ENCODE assay signal across 1 cellular context in genomic region chr19:55407625-55408319, GRCh38.
TF ChIP-seq lines count a peak whose summit lies in the region.

TSS of gene UBE2S (minus strand) at chr19:55407788. CDS start at chr19:55407589, 199 bp downstream.

TF ChIP-seq in K562, 482 proteins besides CTCF, POLR2A, EP300 and RAD21 (continued from another document and continues in another):
- no peak for TF ChIP-seq ZNF518B (CRISPR knock-in tag; IDR thresholded peaks at IDR 0.05)
- 0 out of 2 replicates have a peak, but pooled peaks have one; percentile 50 for TF ChIP-seq KLF13 (tag; IDR thresholded peaks at IDR 0.05; ENCODE audit: borderline replicate concordance, low read depth)
- TF ChIP-seq RB1 (IDR thresholded peaks at IDR 0.05; ENCODE audit: low read depth), result peak; percentile 89
- TF ChIP-seq PTRF (tag; IDR thresholded peaks at IDR 0.05), result no peak
- TF ChIP-seq, protein P1, sequence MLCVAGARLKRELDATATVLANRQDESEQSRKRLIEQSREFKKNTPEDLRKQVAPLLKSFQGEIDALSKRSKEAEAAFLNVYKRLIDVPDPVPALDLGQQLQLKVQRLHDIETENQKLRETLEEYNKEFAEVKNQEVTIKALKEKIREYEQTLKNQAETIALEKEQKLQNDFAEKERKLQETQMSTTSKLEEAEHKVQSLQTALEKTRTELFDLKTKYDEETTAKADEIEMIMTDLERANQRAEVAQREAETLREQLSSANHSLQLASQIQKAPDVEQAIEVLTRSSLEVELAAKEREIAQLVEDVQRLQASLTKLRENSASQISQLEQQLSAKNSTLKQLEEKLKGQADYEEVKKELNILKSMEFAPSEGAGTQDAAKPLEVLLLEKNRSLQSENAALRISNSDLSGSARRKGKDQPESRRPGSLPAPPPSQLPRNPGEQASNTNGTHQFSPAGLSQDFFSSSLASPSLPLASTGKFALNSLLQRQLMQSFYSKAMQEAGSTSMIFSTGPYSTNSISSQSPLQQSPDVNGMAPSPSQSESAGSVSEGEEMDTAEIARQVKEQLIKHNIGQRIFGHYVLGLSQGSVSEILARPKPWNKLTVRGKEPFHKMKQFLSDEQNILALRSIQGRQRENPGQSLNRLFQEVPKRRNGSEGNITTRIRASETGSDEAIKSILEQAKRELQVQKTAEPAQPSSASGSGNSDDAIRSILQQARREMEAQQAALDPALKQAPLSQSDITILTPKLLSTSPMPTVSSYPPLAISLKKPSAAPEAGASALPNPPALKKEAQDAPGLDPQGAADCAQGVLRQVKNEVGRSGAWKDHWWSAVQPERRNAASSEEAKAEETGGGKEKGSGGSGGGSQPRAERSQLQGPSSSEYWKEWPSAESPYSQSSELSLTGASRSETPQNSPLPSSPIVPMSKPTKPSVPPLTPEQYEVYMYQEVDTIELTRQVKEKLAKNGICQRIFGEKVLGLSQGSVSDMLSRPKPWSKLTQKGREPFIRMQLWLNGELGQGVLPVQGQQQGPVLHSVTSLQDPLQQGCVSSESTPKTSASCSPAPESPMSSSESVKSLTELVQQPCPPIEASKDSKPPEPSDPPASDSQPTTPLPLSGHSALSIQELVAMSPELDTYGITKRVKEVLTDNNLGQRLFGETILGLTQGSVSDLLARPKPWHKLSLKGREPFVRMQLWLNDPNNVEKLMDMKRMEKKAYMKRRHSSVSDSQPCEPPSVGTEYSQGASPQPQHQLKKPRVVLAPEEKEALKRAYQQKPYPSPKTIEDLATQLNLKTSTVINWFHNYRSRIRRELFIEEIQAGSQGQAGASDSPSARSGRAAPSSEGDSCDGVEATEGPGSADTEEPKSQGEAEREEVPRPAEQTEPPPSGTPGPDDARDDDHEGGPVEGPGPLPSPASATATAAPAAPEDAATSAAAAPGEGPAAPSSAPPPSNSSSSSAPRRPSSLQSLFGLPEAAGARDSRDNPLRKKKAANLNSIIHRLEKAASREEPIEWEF (CRISPR knock-in tag; IDR thresholded peaks at IDR 0.05), result no peak
- TF ChIP-seq DACH1 (IDR thresholded peaks at IDR 0.05; ENCODE audit: partially characterized antibody), result no peak
- TF ChIP-seq NBN (IDR thresholded peaks at IDR 0.05; ENCODE audit: low read depth), result peak; percentile 92
- peak in 1 of 2 experiments; percentile 53; a peak in 1 of 4 replicates for TF ChIP-seq ZNF639 (CRISPR knock-in tag; conservative IDR thresholded peaks at IDR 0.05 in 1 of 2, IDR thresholded peaks at IDR 0.05 in 1 of 2)
- peak; percentile 98 for TF ChIP-seq KDM5B (IDR thresholded peaks at IDR 0.05; ENCODE audit: insufficient replicate concordance, low read depth, low read length)
- TF ChIP-seq TEAD4 (IDR thresholded peaks at IDR 0.05; ENCODE audit: low read length), result no peak
- no peak for TF ChIP-seq TEAD4 (CRISPR knock-in tag; IDR thresholded peaks at IDR 0.05; ENCODE audit: borderline replicate concordance)
- peak; percentile 97 for TF ChIP-seq MAX (CRISPR knock-in tag; IDR thresholded peaks at IDR 0.05)
- TF ChIP-seq ETV1 (tag; conservative IDR thresholded peaks at IDR 0.05; ENCODE audit: low read depth), result peak; percentile 94
- TF ChIP-seq NFATC3 (IDR thresholded peaks at IDR 0.05), result no peak
- TF ChIP-seq HEY1 (CRISPR knock-in tag; IDR thresholded peaks at IDR 0.05; ENCODE audit: borderline replicate concordance), result no peak
- TF ChIP-seq CBX8 (IDR thresholded peaks at IDR 0.05; ENCODE audit: borderline replicate concordance, extremely low read depth, low read depth, low read length, poor library complexity, severe bottlenecking), result no peak
- no peak for TF ChIP-seq MYNN (IDR thresholded peaks at IDR 0.05)
- no peak for TF ChIP-seq MYNN (CRISPR knock-in tag; IDR thresholded peaks at IDR 0.05)
- TF ChIP-seq HDAC3 (IDR thresholded peaks at IDR 0.05; ENCODE audit: borderline replicate concordance, partially characterized antibody), result no peak
- TF ChIP-seq, protein P2, sequence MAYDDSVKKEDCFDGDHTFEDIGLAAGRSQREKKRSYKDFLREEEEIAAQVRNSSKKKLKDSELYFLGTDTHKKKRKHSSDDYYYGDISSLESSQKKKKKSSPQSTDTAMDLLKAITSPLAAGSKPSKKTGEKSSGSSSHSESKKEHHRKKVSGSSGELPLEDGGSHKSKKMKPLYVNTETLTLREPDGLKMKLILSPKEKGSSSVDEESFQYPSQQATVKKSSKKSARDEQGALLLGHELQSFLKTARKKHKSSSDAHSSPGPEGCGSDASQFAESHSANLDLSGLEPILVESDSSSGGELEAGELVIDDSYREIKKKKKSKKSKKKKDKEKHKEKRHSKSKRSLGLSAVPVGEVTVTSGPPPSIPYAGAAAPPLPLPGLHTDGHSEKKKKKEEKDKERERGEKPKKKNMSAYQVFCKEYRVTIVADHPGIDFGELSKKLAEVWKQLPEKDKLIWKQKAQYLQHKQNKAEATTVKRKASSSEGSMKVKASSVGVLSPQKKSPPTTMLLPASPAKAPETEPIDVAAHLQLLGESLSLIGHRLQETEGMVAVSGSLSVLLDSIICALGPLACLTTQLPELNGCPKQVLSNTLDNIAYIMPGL (CRISPR knock-in tag; IDR thresholded peaks at IDR 0.05), result peak; percentile 59; the same call in 1 of the 2 replicates
- TF ChIP-seq ZNF507 (tag; conservative IDR thresholded peaks at IDR 0.05), result no peak
- no peak for TF ChIP-seq ZNF23 (CRISPR knock-in tag; IDR thresholded peaks at IDR 0.05)
- TF ChIP-seq, protein P3, sequence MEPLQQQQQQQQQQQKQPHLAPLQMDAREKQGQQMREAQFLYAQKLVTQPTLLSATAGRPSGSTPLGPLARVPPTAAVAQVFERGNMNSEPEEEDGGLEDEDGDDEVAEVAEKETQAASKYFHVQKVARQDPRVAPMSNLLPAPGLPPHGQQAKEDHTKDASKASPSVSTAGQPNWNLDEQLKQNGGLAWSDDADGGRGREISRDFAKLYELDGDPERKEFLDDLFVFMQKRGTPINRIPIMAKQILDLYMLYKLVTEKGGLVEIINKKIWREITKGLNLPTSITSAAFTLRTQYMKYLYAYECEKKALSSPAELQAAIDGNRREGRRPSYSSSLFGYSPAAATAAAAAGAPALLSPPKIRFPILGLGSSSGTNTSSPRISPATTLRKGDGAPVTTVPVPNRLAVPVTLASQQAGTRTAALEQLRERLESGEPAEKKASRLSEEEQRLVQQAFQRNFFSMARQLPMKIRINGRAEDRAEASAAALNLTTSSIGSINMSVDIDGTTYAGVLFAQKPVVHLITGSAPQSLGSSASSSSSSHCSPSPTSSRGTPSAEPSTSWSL (CRISPR knock-in tag; IDR thresholded peaks at IDR 0.05; ENCODE audit: borderline replicate concordance), result no peak
- peak; percentile 98 for TF ChIP-seq GTF2F1 (IDR thresholded peaks at IDR 0.05; ENCODE audit: low read depth, low read length)
- no peak for TF ChIP-seq DNMT1 (IDR thresholded peaks at IDR 0.05)
- no peak for TF ChIP-seq LARP7 (IDR thresholded peaks at IDR 0.05)
- TF ChIP-seq, protein P4, sequence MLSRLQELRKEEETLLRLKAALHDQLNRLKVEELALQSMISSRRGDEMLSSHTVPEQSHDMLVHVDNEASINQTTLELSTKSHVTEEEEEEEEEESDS (CRISPR knock-in tag; IDR thresholded peaks at IDR 0.05), result no peak
- TF ChIP-seq ADNP (tag; IDR thresholded peaks at IDR 0.05), result no peak
- TF ChIP-seq JUN (IDR thresholded peaks at IDR 0.05; ENCODE audit: borderline replicate concordance, low read depth, low read length), result peak; percentile 36; the same call in 1 of the 2 replicates
- TF ChIP-seq JUN (CRISPR knock-in tag; IDR thresholded peaks at IDR 0.05; ENCODE audit: borderline replicate concordance), result peak; percentile 71; the same call in 1 of the 2 replicates
- no peak for TF ChIP-seq NR2C2 (CRISPR knock-in tag; IDR thresholded peaks at IDR 0.05)
- TF ChIP-seq NR2C2 (tag; IDR thresholded peaks at IDR 0.05), result peak; percentile 84
- no peak for TF ChIP-seq SNIP1 (IDR thresholded peaks at IDR 0.05; ENCODE audit: low read depth)
- no peak for TF ChIP-seq SRSF3 (IDR thresholded peaks at IDR 0.05; ENCODE audit: insufficient read depth, low read length)
- no peak for TF ChIP-seq CBX5 (IDR thresholded peaks at IDR 0.05; ENCODE audit: borderline replicate concordance, low read depth)
- no peak for TF ChIP-seq PHF20 (IDR thresholded peaks at IDR 0.05; ENCODE audit: partially characterized antibody)
- TF ChIP-seq MIER1 (IDR thresholded peaks at IDR 0.05; ENCODE audit: low read depth), result no peak
- TF ChIP-seq ZNF175 (CRISPR knock-in tag; IDR thresholded peaks at IDR 0.05; ENCODE audit: low read depth), result peak; percentile 68; the same call in 1 of the 2 replicates
- peak; percentile 45 to 47; a peak in 2 of 4 replicates for TF ChIP-seq SRF (CRISPR knock-in tag; IDR thresholded peaks at IDR 0.05)
- TF ChIP-seq HDAC1 (IDR thresholded peaks at IDR 0.05), result peak in 1 of 2 experiments; percentile 33; a peak in 1 of 4 replicates
- TF ChIP-seq, protein P5, sequence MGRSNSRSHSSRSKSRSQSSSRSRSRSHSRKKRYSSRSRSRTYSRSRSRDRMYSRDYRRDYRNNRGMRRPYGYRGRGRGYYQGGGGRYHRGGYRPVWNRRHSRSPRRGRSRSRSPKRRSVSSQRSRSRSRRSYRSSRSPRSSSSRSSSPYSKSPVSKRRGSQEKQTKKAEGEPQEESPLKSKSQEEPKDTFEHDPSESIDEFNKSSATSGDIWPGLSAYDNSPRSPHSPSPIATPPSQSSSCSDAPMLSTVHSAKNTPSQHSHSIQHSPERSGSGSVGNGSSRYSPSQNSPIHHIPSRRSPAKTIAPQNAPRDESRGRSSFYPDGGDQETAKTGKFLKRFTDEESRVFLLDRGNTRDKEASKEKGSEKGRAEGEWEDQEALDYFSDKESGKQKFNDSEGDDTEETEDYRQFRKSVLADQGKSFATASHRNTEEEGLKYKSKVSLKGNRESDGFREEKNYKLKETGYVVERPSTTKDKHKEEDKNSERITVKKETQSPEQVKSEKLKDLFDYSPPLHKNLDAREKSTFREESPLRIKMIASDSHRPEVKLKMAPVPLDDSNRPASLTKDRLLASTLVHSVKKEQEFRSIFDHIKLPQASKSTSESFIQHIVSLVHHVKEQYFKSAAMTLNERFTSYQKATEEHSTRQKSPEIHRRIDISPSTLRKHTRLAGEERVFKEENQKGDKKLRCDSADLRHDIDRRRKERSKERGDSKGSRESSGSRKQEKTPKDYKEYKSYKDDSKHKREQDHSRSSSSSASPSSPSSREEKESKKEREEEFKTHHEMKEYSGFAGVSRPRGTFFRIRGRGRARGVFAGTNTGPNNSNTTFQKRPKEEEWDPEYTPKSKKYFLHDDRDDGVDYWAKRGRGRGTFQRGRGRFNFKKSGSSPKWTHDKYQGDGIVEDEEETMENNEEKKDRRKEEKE (IDR thresholded peaks at IDR 0.05; ENCODE audit: borderline replicate concordance in 1 of 2, control insufficient read depth in 1 of 2, low read depth in 2 of 2, low read length in 1 of 2), result no peak
- TF ChIP-seq FUS (optimal IDR thresholded peaks at IDR 0.05; ENCODE audit: low read depth, low read length), result peak; percentile 90
- peak; percentile 100 for TF ChIP-seq FOXM1 (IDR thresholded peaks at IDR 0.05; ENCODE audit: low read depth)
- peak; percentile 100 for TF ChIP-seq FOXM1 (CRISPR knock-in tag; IDR thresholded peaks at IDR 0.05; ENCODE audit: low read depth)
- TF ChIP-seq, protein P6, sequence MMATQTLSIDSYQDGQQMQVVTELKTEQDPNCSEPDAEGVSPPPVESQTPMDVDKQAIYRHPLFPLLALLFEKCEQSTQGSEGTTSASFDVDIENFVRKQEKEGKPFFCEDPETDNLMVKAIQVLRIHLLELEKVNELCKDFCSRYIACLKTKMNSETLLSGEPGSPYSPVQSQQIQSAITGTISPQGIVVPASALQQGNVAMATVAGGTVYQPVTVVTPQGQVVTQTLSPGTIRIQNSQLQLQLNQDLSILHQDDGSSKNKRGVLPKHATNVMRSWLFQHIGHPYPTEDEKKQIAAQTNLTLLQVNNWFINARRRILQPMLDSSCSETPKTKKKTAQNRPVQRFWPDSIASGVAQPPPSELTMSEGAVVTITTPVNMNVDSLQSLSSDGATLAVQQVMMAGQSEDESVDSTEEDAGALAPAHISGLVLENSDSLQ (IDR thresholded peaks at IDR 0.05), result peak; percentile 99
- no peak for TF ChIP-seq U2AF2 (optimal IDR thresholded peaks at IDR 0.05; ENCODE audit: low read depth, low read length)
- no peak for TF ChIP-seq ZNF121 (CRISPR knock-in tag; conservative IDR thresholded peaks at IDR 0.05)
- TF ChIP-seq SP2 (IDR thresholded peaks at IDR 0.05; ENCODE audit: extremely low read depth, low read depth, low read length, poor library complexity, severe bottlenecking), result peak; percentile 64
- no peak for TF ChIP-seq ZNF134 (CRISPR knock-in tag; conservative IDR thresholded peaks at IDR 0.05)
